In genomic region chr5:83509535-83509934, GRCh38 we compare ENCODE assay signal across 11 cellular contexts. TPM values are rescaled to one million over a fixed set of nuclear protein-coding genes. Genes with fewer than 3 reads are reported as not detected.
DNase-seq lines count a peak whose midpoint lies in the region; ATAC-seq and TF ChIP-seq lines count a peak whose summit lies in the region.
"Had no signal": no experiment of that assay in that cellular context is flagged by ENCODE, and none has a peak within 500 bp of the region (broad histone marks: within the 10 kb centered on the region; RNA-seq: fewer than 3 reads in every experiment).

No MANE protein-coding gene starts in this region.

- peaks cover 11% of the 10 kb centered on the region for H3K36me3 ChIP-seq in H7 (replicated peaks; ENCODE audit: control insufficient read depth, insufficient read depth, low read length)
- H3K36me3 ChIP-seq: neutrophil had no signal

- no peaks in the 10 kb centered on the region for H3K27me3 ChIP-seq in H7 (ENCODE audit: control insufficient read depth, insufficient read depth, low read length)
- H3K27me3 ChIP-seq: neutrophil had no signal

- no peak overlapping the region for H3K27ac ChIP-seq in RWPE1
- H3K27ac ChIP-seq: neutrophil had no signal

- TF ChIP-seq CTCF in RWPE1 (conservative IDR thresholded peaks at IDR 0.05; ENCODE audit: low read depth), result no peak

- peak; percentile 9 for DNase-seq in H7
- peak; percentile 35 for DNase-seq in RWPE1 (ENCODE audit: low spot score)
- peak; percentile 23 for DNase-seq in fibroblast of the conjunctiva (ENCODE audit: low read depth)
- DNase-seq in pulmonary artery endothelial cell (ENCODE audit: low read depth, low spot score), result peak; percentile 98
- DNase-seq in left lobe of liver (ENCODE audit: low spot score), result no peak
- DNase-seq in hepatic stellate cell (ENCODE audit: low spot score), result no peak
- DNase-seq: activated CD8-positive, alpha-beta memory T cell treated with anti-CD3 and anti-CD28 coated beads, Interleukin-2, amount 50 U/mL, for 4 hours had no signal

- POLR2A ChIA-PET in RWPE1 (lab: Yijun Ruan, JAX; ENCODE audit: low non-redundant PET), result no interaction called here

- no peak overlapping the region for H3K4me3 ChIP-seq in H7 (ENCODE audit: insufficient read depth, low read depth, low read length)

- CTCF ChIA-PET in RWPE1 (lab: Yijun Ruan, JAX), result no interaction called here

- ATAC-seq in GM18520 (IDR thresholded peaks at IDR 0.05; ENCODE audit: unreplicated experiment), result no peak
- no peak for ATAC-seq in left lobe of liver
- no peak for ATAC-seq in HG03442 (IDR thresholded peaks at IDR 0.05; ENCODE audit: unreplicated experiment)
- ATAC-seq: Panc1 had no signal

RNA-seq across cellular contexts. Expression of gene VCAN, which starts 38.0 kb away (rescaled TPM):
- 85.8 and 119 TPM in 2 replicates for total RNA-seq in H7 (2014; rRNA removed; shearing (Covaris generic))
- total RNA-seq in pulmonary artery endothelial cell (1.4 and 2.0 TPM in 2 replicates), left lobe of liver (2.3 TPM)

Comparison
In these comparisons a context has a peak if more than half of its experiments do, and no peak if none do; other contexts are left out.
1. DNase-seq: peak in H7 (single experiment), RWPE1 (single experiment), fibroblast of the conjunctiva (single experiment) and pulmonary artery endothelial cell (single experiment); none in left lobe of liver (single experiment) and hepatic stellate cell (single experiment).
2. RNA of gene VCAN, which starts 38.0 kb away (total RNA-seq): 85.8 to 119 TPM in H7; 2.3 TPM in left lobe of liver (single experiment) and 1.4 to 2.0 TPM in pulmonary artery endothelial cell; every median in the first group is over 10 times any median in the second.